In genomic region chr19:38615007-38615581, GRCh38 we compare ENCODE assay signal across 1 cellular context.
TF ChIP-seq lines count a peak whose summit lies in the region.

No MANE protein-coding gene starts in this region.

TF ChIP-seq in H1, 55 proteins besides CTCF, POLR2A, EP300 and RAD21:
- TF ChIP-seq POU5F1 (IDR thresholded peaks at IDR 0.05; ENCODE audit: low read depth, low read length), result no peak
- TF ChIP-seq BCL11A (IDR thresholded peaks at IDR 0.05; ENCODE audit: low read depth in 2 of 2, low read length in 2 of 2), result no peak
- TF ChIP-seq RNF2 (IDR thresholded peaks at IDR 0.05; ENCODE audit: borderline replicate concordance, low read depth, low read length, missing control alignments, poor library complexity, severe bottlenecking), result no peak
- TF ChIP-seq SP4 (IDR thresholded peaks at IDR 0.05; ENCODE audit: low read length), result no peak
- TF ChIP-seq SP2 (IDR thresholded peaks at IDR 0.05; ENCODE audit: low read length), result no peak
- TF ChIP-seq CHD2 (IDR thresholded peaks at IDR 0.05; ENCODE audit: low read length), result no peak
- TF ChIP-seq RFX5 (IDR thresholded peaks at IDR 0.05; ENCODE audit: borderline replicate concordance, low read depth, low read length), result no peak
- no peak for TF ChIP-seq MAX (IDR thresholded peaks at IDR 0.05)
- no peak for TF ChIP-seq ATF2 (IDR thresholded peaks at IDR 0.05; ENCODE audit: low read length)
- TF ChIP-seq CREB1 (IDR thresholded peaks at IDR 0.05), result no peak
- TF ChIP-seq BRCA1 (IDR thresholded peaks at IDR 0.05; ENCODE audit: low read depth, low read length), result no peak
- TF ChIP-seq SP1 (IDR thresholded peaks at IDR 0.05; ENCODE audit: low read depth, low read length), result no peak
- TF ChIP-seq TBP (IDR thresholded peaks at IDR 0.05; ENCODE audit: low read depth, low read length), result no peak
- no peak for TF ChIP-seq SRF (IDR thresholded peaks at IDR 0.05; ENCODE audit: low read depth, low read length)
- TF ChIP-seq USF2 (IDR thresholded peaks at IDR 0.05; ENCODE audit: low read length), result no peak
- no peak for TF ChIP-seq SIN3A (conservative IDR thresholded peaks at IDR 0.05 in 1 of 2, IDR thresholded peaks at IDR 0.05 in 1 of 2; ENCODE audit: low read depth in 1 of 2, low read length in 2 of 2)
- no peak for TF ChIP-seq HDAC6 (IDR thresholded peaks at IDR 0.05; ENCODE audit: low read depth, low read length)
- TF ChIP-seq JUN (IDR thresholded peaks at IDR 0.05; ENCODE audit: low read depth, low read length), result no peak
- no peak for TF ChIP-seq YY1 (IDR thresholded peaks at IDR 0.05; ENCODE audit: low read depth, low read length)
- no peak for TF ChIP-seq BACH1 (IDR thresholded peaks at IDR 0.05; ENCODE audit: low read length)
